14 cellular contexts compared by ENCODE assay signal in genomic region chr12:69476276-69477017, GRCh38. TPM values are rescaled to one million over a fixed set of nuclear protein-coding genes. Genes with fewer than 3 reads are reported as not detected.
DNase-seq lines count a peak whose midpoint lies in the region; ATAC-seq and TF ChIP-seq lines count a peak whose summit lies in the region.
"Had no signal": no experiment of that assay in that cellular context is flagged by ENCODE, and none has a peak within 500 bp of the region (broad histone marks: within the 10 kb centered on the region; RNA-seq: fewer than 3 reads in every experiment).

No MANE protein-coding gene starts in this region.

- intact Hi-C loops in gastrocnemius medialis (cut with DNase I; ENCODE audit: low total_unique reads), result no loop called here

- H3K4me3 Mint-ChIP-seq in GM23338 (no peak overlapping the region), immature natural killer cell (no peak overlapping the region)
- H3K4me3 Mint-ChIP-seq: stimulated activated naive CD8-positive, alpha-beta T cell treated with anti-CD3 and anti-CD28 coated beads, Interleukin-15, amount 100 ng/mL, for 72 hours; T-helper 1 cell treated with Interleukin-12 subunit alpha and Interleukin-12 subunit beta and Interleukin-4 antibody, amounts not matched to agents 30 μg/mL and 1 μg/mL, for 36 hours had no signal

- peaks cover 42% of the 10 kb centered on the region for H3K4me1 ChIP-seq in GM23338 (ENCODE audit: insufficient read depth)
- peaks cover 37% of the 10 kb centered on the region for H3K4me1 ChIP-seq in hepatocyte (ENCODE audit: insufficient read depth)
- H3K4me1 ChIP-seq in gastrocnemius medialis, result peaks cover 55 to 67% of the 10 kb centered on the region in 2 donors

- H3F3A ChIP-seq in GM23338 (replicated peaks; ENCODE audit: low read depth), result no peaks in the 10 kb centered on the region

- H3K9me3 Mint-ChIP-seq in GM23338 (no peaks in the 10 kb centered on the region), immature natural killer cell (no peaks in the 10 kb centered on the region)
- H3K9me3 Mint-ChIP-seq: stimulated activated naive CD8-positive, alpha-beta T cell treated with anti-CD3 and anti-CD28 coated beads, Interleukin-15, amount 100 ng/mL, for 72 hours; T-helper 1 cell treated with Interleukin-12 subunit alpha and Interleukin-12 subunit beta and Interleukin-4 antibody, amounts not matched to agents 30 μg/mL and 1 μg/mL, for 36 hours had no signal

- no peak overlapping the region for H3K4me2 ChIP-seq in GM23338
- peak overlapping the region; percentile 55 for H3K4me2 ChIP-seq in hepatocyte

- H4K20me1 ChIP-seq in GM23338 (replicated peaks; ENCODE audit: insufficient read depth) (peaks cover 41% of the 10 kb centered on the region), hepatocyte (ENCODE audit: insufficient read depth, poor library complexity, severe bottlenecking) (peaks cover 64% of the 10 kb centered on the region)

- in situ Hi-C loops in gastrocnemius medialis (cut with MboI; ENCODE audit: low sequenced_read_pairs in 4 of 4), result loop anchor here in 1 of 4 donors (10.0 kb wide), 1 partner anchor 98 kb away; no protein-coding TSS in a partner anchor

- H2AFZ ChIP-seq in GM23338 (no peak overlapping the region), hepatocyte (no peak overlapping the region)

- no peaks in the 10 kb centered on the region for H3K27me3 ChIP-seq in GM23338 (ENCODE audit: insufficient read depth)
- no peaks in the 10 kb centered on the region for H3K27me3 ChIP-seq in hepatocyte
- no peaks in the 10 kb centered on the region for H3K27me3 ChIP-seq in gastrocnemius medialis
- H3K27me3 ChIP-seq: colonic mucosa had no signal

- TF ChIP-seq CTCF in GM23338 (conservative IDR thresholded peaks at IDR 0.05; ENCODE audit: low read depth in 2 of 2) (no peak), hepatocyte (IDR thresholded peaks at IDR 0.05; ENCODE audit: poor library complexity) (no peak), gastrocnemius medialis (IDR thresholded peaks at IDR 0.05 in 4 of 5, conservative IDR thresholded peaks at IDR 0.05 in 1 of 5) (no peak)

- H3K79me2 ChIP-seq in GM23338 (replicated peaks; ENCODE audit: insufficient read depth) (peaks cover 100% of the 10 kb centered on the region), hepatocyte (peaks cover 99% of the 10 kb centered on the region)

- H3K4me3 ChIP-seq in GM23338 (no peak overlapping the region), hepatocyte (no peak overlapping the region), gastrocnemius medialis (peak overlapping the region in 2 of 4 donors; percentile 24 to 31)
- H3K4me3 ChIP-seq: colonic mucosa had no signal

- H3K36me3 Mint-ChIP-seq in GM23338 (ENCODE audit: low read depth) (no peaks in the 10 kb centered on the region), immature natural killer cell (no peaks in the 10 kb centered on the region)

- H3K27ac Mint-ChIP-seq in GM23338 (peak overlapping the region; percentile 17; the same call in 1 of the 2 replicates), immature natural killer cell (no peak overlapping the region)

- H3K27ac ChIP-seq in GM23338 (ENCODE audit: low read depth) (no peak overlapping the region), hepatocyte (peak overlapping the region; percentile 50), gastrocnemius medialis (peak overlapping the region; percentile 58 to 74 (median 66))
- H3K27ac ChIP-seq: colonic mucosa had no signal

- H3K27me3 Mint-ChIP-seq in GM23338 (ENCODE audit: insufficient read depth, low read depth, poor library complexity) (no peaks in the 10 kb centered on the region), immature natural killer cell (ENCODE audit: low read depth in 3 of 3) (peaks cover 0 to 1% (median 0%) of the 10 kb centered on the region in 3 donors)
- H3K27me3 Mint-ChIP-seq: stimulated activated naive CD8-positive, alpha-beta T cell treated with anti-CD3 and anti-CD28 coated beads, Interleukin-15, amount 100 ng/mL, for 72 hours had no signal

- peaks cover 41% of the 10 kb centered on the region for H3K4me1 Mint-ChIP-seq in GM23338
- peaks cover 45 to 84% of the 10 kb centered on the region in 2 donors for H3K4me1 Mint-ChIP-seq in immature natural killer cell

- no peak for TF ChIP-seq POLR2A in gastrocnemius medialis (IDR thresholded peaks at IDR 0.05)

- ATAC-seq in GM23338 (no peak), gastrocnemius medialis (peak in 1 of 2 donors; percentile 26), HG03097 (IDR thresholded peaks at IDR 0.05; ENCODE audit: low FRiP score, unreplicated experiment) (no peak)
- ATAC-seq: stimulated activated naive CD8-positive, alpha-beta T cell treated with anti-CD3 and anti-CD28 coated beads, Interleukin-15, amount 100 ng/mL, for 72 hours had no signal

- 57% methylated on average over 6 of the region's 6 CpGs for WGBS in hepatocyte (ENCODE audit: low lambda C conversion rate, missing lambda C conversion rate)

- H3K36me3 ChIP-seq in GM23338 (ENCODE audit: insufficient read depth) (no peaks in the 10 kb centered on the region), hepatocyte (replicated peaks; ENCODE audit: insufficient read depth, low read depth) (no peaks in the 10 kb centered on the region), gastrocnemius medialis (no peaks in the 10 kb centered on the region)
- H3K36me3 ChIP-seq: colonic mucosa had no signal

- DNase-seq in GM23338 (ENCODE audit: low spot score) (no peak), amniotic epithelial cell (ENCODE audit: low read depth) (peak; percentile 76), hepatocyte (ENCODE audit: low spot score) (no peak), gastrocnemius medialis (no peak), immature natural killer cell (no peak), OCI-M1 (lab: John Stamatoyannopoulos, UW) (no peak)
- DNase-seq in central memory CD4-positive, alpha-beta T cell, result no peak
- DNase-seq: Caco-2; colonic mucosa; GOT3; NCI-H510A; stimulated activated naive CD8-positive, alpha-beta T cell treated with anti-CD3 and anti-CD28 coated beads, Interleukin-15, amount 100 ng/mL, for 72 hours had no signal

- H3K9me2 ChIP-seq in GM23338 (ENCODE audit: insufficient read depth) (no peaks in the 10 kb centered on the region), hepatocyte (replicated peaks; ENCODE audit: insufficient read depth) (no peaks in the 10 kb centered on the region)

- H3K9me3 ChIP-seq in hepatocyte (ENCODE audit: low read depth), result no peaks in the 10 kb centered on the region
- H3K9me3 ChIP-seq in gastrocnemius medialis, result no peaks in the 10 kb centered on the region
- H3K9me3 ChIP-seq: Caco-2, colonic mucosa had no signal

TF ChIP-seq in GM23338, 12 proteins besides CTCF, POLR2A, EP300 and RAD21 (continues in another document):
- TF ChIP-seq EZH2phosphoT487 (IDR thresholded peaks at IDR 0.05; ENCODE audit: unreplicated experiment) (no peak), EZH2 (IDR thresholded peaks at IDR 0.05; ENCODE audit: low read depth, unreplicated experiment) (no peak), POLR2AphosphoS5 (IDR thresholded peaks at IDR 0.05; ENCODE audit: low read depth) (no peak), REST (IDR thresholded peaks at IDR 0.05; ENCODE audit: unreplicated experiment) (no peak), NANOG (IDR thresholded peaks at IDR 0.05; ENCODE audit: borderline replicate concordance) (no peak), JUNB (IDR thresholded peaks at IDR 0.05; ENCODE audit: unreplicated experiment) (no peak)

RNA-seq across cellular contexts. Expression of gene FRS2, which starts 6.3 kb away (rescaled TPM):
- 45.0 and 49.7 TPM in 2 replicates for total RNA-seq in GM23338 (2014; rRNA removed; shearing (Covaris generic))
- 29.2 and 34.3 TPM in 2 replicates for polyA plus RNA-seq in GM23338 (2016; fragmentation: Nextera tagmentation; extraction: Ambion mirVana)
- total RNA-seq in hepatocyte, result 51.0 and 76.4 TPM in 2 replicates
- 14.7 and 17.3 TPM in 2 replicates for polyA plus RNA-seq in hepatocyte
- total RNA-seq in gastrocnemius medialis, result 10 to 100 TPM; 21.0 to 32.1 (median 21.3) TPM
- polyA plus RNA-seq in immature natural killer cell, result 10 to 100 TPM in 1 of 3 donors, 1 to 10 TPM in 2; 5.6 to 11.2 (median 7.8) TPM
